ENCODE assay signal across 8 cellular contexts in genomic region chr9:96854073-96854876, GRCh38.
DNase-seq lines count a peak whose midpoint lies in the region; ATAC-seq and TF ChIP-seq lines count a peak whose summit lies in the region.

ZNF782 (minus strand) TSS chr9:96854514; CDS start chr9:96851961, 2,553 bp downstream.

- peak; percentile 87 to 90 for DNase-seq in AML-193 (lab: John Stamatoyannopoulos, UW)
- DNase-seq in NCI-H510A (lab: John Stamatoyannopoulos, UW) = peak; percentile 88
- peak; percentile 75 to 77 for DNase-seq in activated CD4-positive, alpha-beta T cell treated with anti-CD3 and anti-CD28 coated beads for 24 hours (ENCODE audit: low read depth in 2 of 2)
- peak; percentile 95 for DNase-seq in choroid plexus epithelial cell (ENCODE audit: low read depth)
- peak; percentile 92 for DNase-seq in kidney glomerular epithelial cell (lab: John Stamatoyannopoulos, UW)
- peak; percentile 75 to 76 for DNase-seq in stimulated activated CD4-positive, alpha-beta T cell treated with anti-CD3 and anti-CD28 coated beads, Interleukin-15, amount 100 ng/mL, for 48 hours (ENCODE audit: low read depth in 2 of 2)

- TF ChIP-seq CTCF in choroid plexus epithelial cell (conservative IDR thresholded peaks at IDR 0.05; ENCODE audit: low read depth, low read length) = no peak

- peak; percentile 60 for TF ChIP-seq POLR2A in GM19099 (IDR thresholded peaks at IDR 0.05; ENCODE audit: extremely low read depth, insufficient read length, low read depth)

- H3K4me3 ChIP-seq in choroid plexus epithelial cell (ENCODE audit: low read depth, low read length) = peak within 1 kb of the TSS; percentile 93

- ATAC-seq in HG03432 (IDR thresholded peaks at IDR 0.05; ENCODE audit: unreplicated experiment) = peak; percentile 88

Comparison
In these comparisons a context has a peak if more than half of its experiments do, and no peak if none do; other contexts are left out.
1. Peak in every context shown above with its lines: DNase-seq, ATAC-seq and H3K4me3 ChIP-seq.